ENCODE assay signal across 20 cellular contexts in genomic region chr21:43637530-43637929, GRCh38.
"Had no signal": no experiment of that assay in that cellular context is flagged by ENCODE, and none has a peak within 500 bp of the region (broad histone marks: within the 10 kb centered on the region; RNA-seq: fewer than 3 reads in every experiment).

No MANE protein-coding gene starts in this region.

- DNase-seq: KBM-7, MG63, NCI-H1092 treated with DMSO at 0.1 percent for 48 hours, NCI-H1436, NCI-H187, NCI-H2029, NCI-H2081 treated with DMSO at 0.1 percent for 48 hours, NCI-H2171, NCI-H226, NCI-H446, NCI-H510A, NCI-H524 treated with DMSO at 0.1 percent for 48 hours, NCI-H69, NCI-H774, RPMI8226, SHP77 had no signal

- ATAC-seq: SK-N-SH treated with all-trans-retinoic acid at 6 μM for 48 hours had no signal

- H3K27me3 ChIP-seq: MG63 had no signal

- H3K9me3 ChIP-seq: MG63 had no signal

- FAIRE-seq: HTR-8/SVneo, RCC 7860 had no signal

- H3K27ac ChIP-seq: HL-60 had no signal

- H3K36me3 ChIP-seq: MG63 had no signal

- H3K4me3 ChIP-seq: MG63 had no signal
